8 cellular contexts compared by ENCODE assay signal in genomic region chr12:948238-948637, GRCh38. TPM values are rescaled to one million over a fixed set of nuclear protein-coding genes. Genes with fewer than 3 reads are reported as not detected.
DNase-seq lines count a peak whose midpoint lies in the region; ATAC-seq and TF ChIP-seq lines count a peak whose summit lies in the region.

No MANE protein-coding gene starts in this region.

- intact Hi-C loops in IMR-90 (cut with micrococcal nuclease) = loop anchor here (2.0 to 10.0 kb wide), 4 partner anchors 43 to 635 kb away; partner anchors contain the start of gene ERC1
- intact Hi-C loops in mammary epithelial cell (cut with micrococcal nuclease) = loop anchor here (2.0 to 10.0 kb wide), 3 partner anchors 43 to 193 kb away; partner anchors contain the start of genes ERC1 and WNK1

- no peaks in the 10 kb centered on the region for H3K9me3 ChIP-seq in IMR-90 (ENCODE audit: control insufficient read depth, insufficient read depth, low read length)
- no peaks in the 10 kb centered on the region for H3K9me3 ChIP-seq in mammary epithelial cell (replicated peaks; ENCODE audit: insufficient read depth, low read length)
- no peaks in the 10 kb centered on the region for H3K9me3 ChIP-seq in mesodermal cell (ENCODE audit: control insufficient read depth, low read length)

- no peak for TF ChIP-seq CTCF in IMR-90 (conservative IDR thresholded peaks at IDR 0.05; ENCODE audit: low read depth, low read length)
- no peak for TF ChIP-seq CTCF in mammary epithelial cell (conservative IDR thresholded peaks at IDR 0.05 in 1 of 2, IDR thresholded peaks at IDR 0.05 in 1 of 2; ENCODE audit: extremely low read depth in 1 of 2, insufficient read depth in 1 of 2, low read depth in 1 of 2, low read length in 2 of 2)

- H2BK20ac ChIP-seq in IMR-90 (ENCODE audit: low read depth, low read length) = no peak overlapping the region

- no peak overlapping the region for H2BK15ac ChIP-seq in IMR-90 (ENCODE audit: low read depth, low read length)

- 0 out of 2 replicates have a peak, but pooled peaks cover 2% of the 10 kb centered on the region for H3K9me1 ChIP-seq in IMR-90 (ENCODE audit: insufficient read depth, low read length)

- peak overlapping the region; percentile 99 for H2AK9ac ChIP-seq in IMR-90 (replicated peaks; ENCODE audit: low read depth, low read length, poor library complexity)

- CTCF ChIA-PET in IMR-90 (lab: Yijun Ruan, JAX) = no interaction called here
- CTCF ChIA-PET in mammary epithelial cell (lab: Charles Lee; ENCODE audit: low non-redundant PET) = no interaction called here

- H3K36me3 ChIP-seq in ACC112 (ENCODE audit: insufficient read depth, low read length) (no peaks in the 10 kb centered on the region), IMR-90 (ENCODE audit: control insufficient read depth, insufficient read depth, low read length) (no peaks in the 10 kb centered on the region), mammary epithelial cell (ENCODE audit: insufficient read depth, low read length) (no peaks in the 10 kb centered on the region), mesodermal cell (ENCODE audit: control insufficient read depth, insufficient read depth, low read length) (peaks cover 15% of the 10 kb centered on the region)

- DNase-seq in IMR-90 = no peak
- no peak for DNase-seq in mammary epithelial cell
- no peak for DNase-seq in NOMO-1 (lab: John Stamatoyannopoulos, UW; ENCODE audit: unreplicated experiment in 2 of 2)
- DNase-seq in AG08395 (ENCODE audit: low spot score) = no peak
- no peak for DNase-seq in GF-D8 (lab: John Stamatoyannopoulos, UW)

- TF ChIP-seq POLR2A in IMR-90 (IDR thresholded peaks at IDR 0.05; ENCODE audit: low read depth, low read length) = no peak

- H3K79me2 ChIP-seq in ACC112 (ENCODE audit: control insufficient read depth, insufficient read depth, low read length, unreplicated experiment) (peaks cover 48% of the 10 kb centered on the region), mammary epithelial cell (ENCODE audit: insufficient read depth, low read length) (peaks cover 51% of the 10 kb centered on the region)

- H4K8ac ChIP-seq in IMR-90 (ENCODE audit: low read depth in 2 of 2, low read length in 2 of 2) = peak overlapping the region; percentile 62 to 98

- peak overlapping the region; percentile 88 for H3K4me3 ChIP-seq in ACC112 (ENCODE audit: low read depth, low read length)
- H3K4me3 ChIP-seq in IMR-90 (ENCODE audit: insufficient read depth, low read depth, low read length) = no peak overlapping the region; the same call in 1 of the 2 replicates
- peak overlapping the region; percentile 56 to 89 (median 68) for H3K4me3 ChIP-seq in mammary epithelial cell (replicated peaks in 1 of 3; ENCODE audit: insufficient read depth in 1 of 3, low read depth in 2 of 3, low read length in 3 of 3)
- peak overlapping the region; percentile 75 for H3K4me3 ChIP-seq in mesodermal cell (ENCODE audit: extremely low read depth, insufficient read depth, low read length, poor library complexity, severe bottlenecking)

- 93% methylated on average over 5 of the region's 9 CpGs; no CpG with 5 or more reads in 1 of the 2 experiments for WGBS in IMR-90 (ENCODE audit: extremely low coverage in 2 of 2, insufficient read length in 1 of 2), 2 experiments
- 95% methylated on average over 8 of the region's 9 CpGs for WGBS in mammary epithelial cell (ENCODE audit: low coverage, missing lambda C conversion rate)
- WGBS in mesodermal cell (ENCODE audit: insufficient coverage in 2 of 2), 2 experiments = 87 to 89% methylated on average over 8 to 9 of the region's 9 CpGs

- H3K4me2 ChIP-seq in IMR-90 (ENCODE audit: low read depth, low read length) (peak overlapping the region; percentile 70), mammary epithelial cell (ENCODE audit: insufficient read depth, low read depth, low read length) (peak overlapping the region; percentile 86)

- H2BK120ac ChIP-seq in IMR-90 (ENCODE audit: low read depth, low read length) = no peak overlapping the region

- BruUV-seq in IMR-90 (replicated peaks; lab: Mats Ljungman, UMichigan) (no TSS peak), mammary epithelial cell (replicated peaks; lab: Mats Ljungman, UMichigan) (no TSS peak)

- peak overlapping the region; percentile 89 for H2AK5ac ChIP-seq in IMR-90 (ENCODE audit: low read depth, low read length)

- peak overlapping the region; percentile 74; the same call in 1 of the 2 replicates for H3K27ac ChIP-seq in ACC112 (ENCODE audit: low read depth, low read length)
- peak overlapping the region; percentile 86; the same call in 1 of the 2 replicates for H3K27ac ChIP-seq in IMR-90 (ENCODE audit: insufficient read depth, low read length)
- no peak overlapping the region for H3K27ac ChIP-seq in mammary epithelial cell (ENCODE audit: insufficient read depth, low read depth, low read length)
- H3K27ac ChIP-seq in mesodermal cell (ENCODE audit: low read depth, low read length, severe bottlenecking) = no peak overlapping the region

- H3K14ac ChIP-seq in IMR-90 (replicated peaks; ENCODE audit: low read depth, low read length) = 0 out of 2 replicates have a peak overlapping the region, but pooled peaks have one; percentile 95

- in situ Hi-C loops in IMR-90 (cut with MboI; ENCODE audit: low sequenced_read_pairs) (no loop called here), mammary epithelial cell (cut with MboI; ENCODE audit: low sequenced_read_pairs in 2 of 2) (loop anchor here (10.0 to 25.0 kb wide), 2 partner anchors 373 to 386 kb away; no protein-coding TSS in a partner anchor)

- 0 out of 2 replicates have a peak, but pooled peaks cover 5% of the 10 kb centered on the region for H4K20me1 ChIP-seq in IMR-90 (ENCODE audit: insufficient read depth, low read length)
- H4K20me1 ChIP-seq in mammary epithelial cell (ENCODE audit: insufficient read depth, low read length) = no peaks in the 10 kb centered on the region

- no peak for TF ChIP-seq RAD21 in IMR-90 (IDR thresholded peaks at IDR 0.05; ENCODE audit: low read length)

- POLR2A ChIA-PET in IMR-90 (lab: Charles Lee; ENCODE audit: unreplicated experiment) = no interaction called here

- peak overlapping the region; percentile 89 for H2BK5ac ChIP-seq in IMR-90 (ENCODE audit: low read depth, low read length, poor library complexity, severe bottlenecking)

- H3K4ac ChIP-seq in IMR-90 (ENCODE audit: low read depth, low read length) = peak overlapping the region; percentile 94; the same call in 1 of the 2 replicates

- H3K27me3 ChIP-seq in ACC112 (ENCODE audit: insufficient read depth, low read length) = no peaks in the 10 kb centered on the region
- H3K27me3 ChIP-seq in IMR-90 (ENCODE audit: control insufficient read depth, insufficient read depth, low read length) = no peaks in the 10 kb centered on the region
- no peaks in the 10 kb centered on the region for H3K27me3 ChIP-seq in mammary epithelial cell (ENCODE audit: insufficient read depth, low read length)

- dilution Hi-C loops in IMR-90 (cut with HindIII; ENCODE audit: low sequenced_read_pairs, unreplicated experiment) (no loop called here), mammary epithelial cell (cut with HindIII; ENCODE audit: low sequenced_read_pairs) (no loop called here)

- H3K4me1 ChIP-seq in ACC112 (ENCODE audit: control insufficient read depth, insufficient read depth, low read length, unreplicated experiment) = peaks cover 16% of the 10 kb centered on the region
- H3K4me1 ChIP-seq in IMR-90 (ENCODE audit: control insufficient read depth, insufficient read depth, low read length) = peaks cover 4% of the 10 kb centered on the region
- H3K4me1 ChIP-seq in mammary epithelial cell (ENCODE audit: insufficient read depth, low read length) = peaks cover 11% of the 10 kb centered on the region
- no peaks in the 10 kb centered on the region for H3K4me1 ChIP-seq in mesodermal cell (ENCODE audit: control insufficient read depth, insufficient read depth, low read length, poor library complexity, severe bottlenecking)

- H3K23ac ChIP-seq in IMR-90 (ENCODE audit: low read depth, low read length) = peak overlapping the region; percentile 24; the same call in 1 of the 2 replicates

- ATAC-seq in IMR-90 (ENCODE audit: low read depth) (no peak), GM19467 (IDR thresholded peaks at IDR 0.05; ENCODE audit: unreplicated experiment) (no peak)

- H3K9ac ChIP-seq in IMR-90 (ENCODE audit: low read depth, low read length) = peak overlapping the region; percentile 74; the same call in 1 of the 2 replicates
- no peak overlapping the region for H3K9ac ChIP-seq in mammary epithelial cell (ENCODE audit: insufficient read depth, low read length)

- H4K5ac ChIP-seq in IMR-90 (ENCODE audit: low read depth, low read length) = peak overlapping the region; percentile 58; the same call in 1 of the 2 replicates

- H2AFZ ChIP-seq in ACC112 (ENCODE audit: low read length, unreplicated experiment) (no peak overlapping the region), IMR-90 (replicated peaks; ENCODE audit: low read length, poor library complexity) (no peak overlapping the region), mammary epithelial cell (ENCODE audit: low read depth, low read length) (no peak overlapping the region)

- no peak overlapping the region for H3K56ac ChIP-seq in IMR-90 (ENCODE audit: extremely low read depth, insufficient read depth, low read length)

- peak overlapping the region; percentile 45; the same call in 1 of the 2 replicates for H4K91ac ChIP-seq in IMR-90 (ENCODE audit: insufficient read depth, low read depth, low read length)

- no peak overlapping the region for H3K18ac ChIP-seq in IMR-90 (ENCODE audit: low read depth, low read length)

- H3K79me1 ChIP-seq in IMR-90 (ENCODE audit: low read depth in 1 of 2, low read length in 2 of 2) = peaks cover 11 to 53% of the 10 kb centered on the region in 2 experiments

TF ChIP-seq in IMR-90, 13 proteins besides CTCF, POLR2A, EP300 and RAD21:
- TF ChIP-seq RCOR1 (IDR thresholded peaks at IDR 0.05; ENCODE audit: insufficient replicate concordance, low read length) = no peak
- peak; percentile 73 for TF ChIP-seq CEBPB (IDR thresholded peaks at IDR 0.05; ENCODE audit: low read depth, low read length)

RNA-seq across cellular contexts. Expression of gene RAD52, which starts 1.3 kb away (rescaled TPM):
- total RNA-seq in IMR-90 (2012; rRNA removed) (9.7 and 11.3 TPM in 2 replicates), mammary epithelial cell (10 to 100 TPM; 11.7 to 16.5 TPM)
- polyA plus RNA-seq in IMR-90 (2012; rRNA removed) (9.3 and 10.7 TPM in 2 replicates), mammary epithelial cell (7.6 TPM)
- 3.9 and 5.7 TPM in 2 replicates for polyA plus RNA-seq in IMR-90 (2012; cell fraction: cytosol; rRNA removed)
- 42.8 and 44.2 TPM in 2 replicates for polyA plus RNA-seq in IMR-90 (2012; cell fraction: nucleus; rRNA removed; ENCODE audit: low replicate concordance)
- 4.8 TPM for polyA minus RNA-seq in mammary epithelial cell
- polyA plus RNA-seq in mesodermal cell (2013, experiment 1 of 2) = 24.2 TPM
- 23.5 TPM for polyA plus RNA-seq in mesodermal cell (2013, experiment 2 of 2)

RNA-seq across cellular contexts. Expression of gene ERC1, which starts 42.8 kb away (rescaled TPM):
- total RNA-seq in IMR-90 (2012; rRNA removed) (25.6 and 27.8 TPM in 2 replicates), mammary epithelial cell (10 to 100 TPM; 41.0 to 88.7 TPM)
- polyA plus RNA-seq in IMR-90 (2012; rRNA removed) (11.2 and 11.6 TPM in 2 replicates), mammary epithelial cell (16.7 TPM)
- 3.9 and 5.0 TPM in 2 replicates for polyA plus RNA-seq in IMR-90 (2012; cell fraction: cytosol; rRNA removed)
- polyA plus RNA-seq in IMR-90 (2012; cell fraction: nucleus; rRNA removed; ENCODE audit: low replicate concordance) = 4.5 and 8.7 TPM in 2 replicates
- polyA minus RNA-seq in mammary epithelial cell = 72.5 TPM
- 17.5 TPM for polyA plus RNA-seq in mesodermal cell (2013, experiment 1 of 2)
- 16.6 TPM for polyA plus RNA-seq in mesodermal cell (2013, experiment 2 of 2)

Comparison
In these comparisons a context has a peak if more than half of its experiments do, and no peak if none do; other contexts are left out.
1. H3K27ac ChIP-seq: peak in ACC112 (single experiment) and IMR-90 (single experiment); none in mammary epithelial cell (single experiment) and mesodermal cell (single experiment).